Comparison of ENCODE assay signal across 1 cellular context in genomic region chr9:113150670-113151591, GRCh38.
TF ChIP-seq lines count a peak whose summit lies in the region.

Gene SLC31A2, plus strand, starts transcription at chr9:113151007. Its CDS starts 68 bp downstream, at chr9:113151075.

TF ChIP-seq in K562, 482 proteins besides CTCF, POLR2A, EP300 and RAD21 (continued from another document and continues in another):
- TF ChIP-seq BRF2 (IDR thresholded peaks at IDR 0.05; ENCODE audit: borderline replicate concordance, insufficient read depth, insufficient read length) (no peak), NFYB (IDR thresholded peaks at IDR 0.05; ENCODE audit: extremely low read depth, insufficient read length) (no peak), PHF8 (IDR thresholded peaks at IDR 0.05; ENCODE audit: borderline replicate concordance, low read length) (peak; percentile 71; the same call in 1 of the 2 replicates), CGGBP1 (CRISPR knock-in tag; IDR thresholded peaks at IDR 0.05) (peak; percentile 80; the same call in 1 of the 2 replicates), MXI1 (IDR thresholded peaks at IDR 0.05; ENCODE audit: low read depth, low read length) (no peak), NFIX (CRISPR knock-in tag; IDR thresholded peaks at IDR 0.05; ENCODE audit: low read depth) (no peak), ZNF395 (CRISPR knock-in tag; IDR thresholded peaks at IDR 0.05) (0 out of 2 replicates have a peak, but pooled peaks have one; percentile 23), IRF9 (tag; IDR thresholded peaks at IDR 0.05) (no peak), ZFX (CRISPR knock-in tag; IDR thresholded peaks at IDR 0.05) (peak; percentile 71), TFE3 (CRISPR knock-in tag; IDR thresholded peaks at IDR 0.05) (peak; percentile 98), MBD2 (IDR thresholded peaks at IDR 0.05; ENCODE audit: borderline replicate concordance, low read depth) (0 out of 2 replicates have a peak, but pooled peaks have one; percentile 60), ZBTB5 (IDR thresholded peaks at IDR 0.05) (no peak), ATF7 (IDR thresholded peaks at IDR 0.05) (peak; percentile 58; the same call in 1 of the 2 replicates), ZFP30 (CRISPR knock-in tag; IDR thresholded peaks at IDR 0.05; ENCODE audit: borderline replicate concordance) (no peak), ZNF511 (CRISPR knock-in tag; IDR thresholded peaks at IDR 0.05) (peak; percentile 95), HNRNPK (IDR thresholded peaks at IDR 0.05; ENCODE audit: low read depth, low read length, poor library complexity, severe bottlenecking) (no peak), C11orf30 (IDR thresholded peaks at IDR 0.05; ENCODE audit: low read depth) (no peak), ZNF75A (CRISPR knock-in tag; IDR thresholded peaks at IDR 0.05) (no peak), CREBBP (IDR thresholded peaks at IDR 0.05; ENCODE audit: low read depth, low read length) (no peak), SOX6 (IDR thresholded peaks at IDR 0.05) (no peak), CAMTA2 (CRISPR knock-in tag; conservative IDR thresholded peaks at IDR 0.05) (no peak), TSHZ1 (CRISPR knock-in tag; IDR thresholded peaks at IDR 0.05) (no peak), MAFF (IDR thresholded peaks at IDR 0.05; ENCODE audit: low read length) (no peak), XRCC5 (IDR thresholded peaks at IDR 0.05; ENCODE audit: low read depth, low read length) (no peak), RB1 (IDR thresholded peaks at IDR 0.05; ENCODE audit: low read depth) (peak; percentile 85), PTTG1 (tag; IDR thresholded peaks at IDR 0.05; ENCODE audit: low read depth) (no peak), CTCFL (IDR thresholded peaks at IDR 0.05; ENCODE audit: borderline replicate concordance, insufficient read depth, low read depth, low read length, poor library complexity, severe bottlenecking) (peak; percentile 63), CHAMP1 (IDR thresholded peaks at IDR 0.05) (no peak), MEIS2 (IDR thresholded peaks at IDR 0.05; ENCODE audit: partially characterized antibody) (no peak), CXXC5 (CRISPR knock-in tag; IDR thresholded peaks at IDR 0.05) (peak; percentile 96), ZBTB7A (IDR thresholded peaks at IDR 0.05; ENCODE audit: borderline replicate concordance, control insufficient read depth, low read depth, low read length) (peak; percentile 80; the same call in 1 of the 2 replicates), GABPA (tag; conservative IDR thresholded peaks at IDR 0.05; ENCODE audit: low read depth) (no peak), SMAD4 (CRISPR knock-in tag; conservative IDR thresholded peaks at IDR 0.05) (no peak; the same call in 1 of the 2 replicates), HMG20A (CRISPR knock-in tag; conservative IDR thresholded peaks at IDR 0.05) (no peak), THAP12 (CRISPR knock-in tag; IDR thresholded peaks at IDR 0.05) (0 out of 2 replicates have a peak, but pooled peaks have one; percentile 29), TSC22D4 (tag; IDR thresholded peaks at IDR 0.05) (no peak), E2F1 (CRISPR knock-in tag; IDR thresholded peaks at IDR 0.05) (peak; percentile 87)
